Comparison of ENCODE assay signal across 1 cellular context in the genomic region with DNA sequence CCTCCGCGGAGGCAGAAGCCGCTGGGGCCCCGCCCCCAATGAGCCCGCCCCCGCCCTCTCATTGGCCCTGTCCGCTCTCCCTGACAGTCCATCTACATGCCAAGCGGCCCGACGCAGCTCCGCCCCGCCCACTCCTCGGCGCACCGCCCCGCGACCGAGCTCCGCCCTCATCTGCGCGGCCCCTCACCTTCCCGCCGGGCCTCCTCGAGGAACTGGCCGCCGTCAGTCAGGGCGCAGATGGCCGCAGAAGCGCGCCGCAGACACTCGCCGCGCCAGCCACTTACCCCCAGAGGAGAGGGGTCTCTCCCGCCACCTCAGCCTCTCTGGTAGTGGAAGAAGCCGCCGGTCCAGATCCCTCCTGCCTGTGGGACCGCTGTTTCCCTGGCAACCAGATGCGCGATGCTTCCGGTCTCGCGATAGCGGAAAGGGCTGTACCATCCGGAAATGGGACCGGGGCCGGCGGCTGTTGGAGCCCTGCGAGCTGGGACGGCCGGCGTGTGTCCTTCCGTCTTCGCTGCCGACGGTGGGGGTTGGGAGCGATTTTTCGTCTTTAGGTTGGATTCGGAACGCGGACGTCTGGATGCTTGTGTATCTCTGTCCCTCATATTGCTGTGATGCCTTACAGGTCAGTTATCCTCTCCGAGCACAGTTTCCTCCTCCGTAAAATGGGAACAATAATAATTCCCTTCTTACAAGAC.
A peak's percentile ranks its signal among the peaks of the same experiment; 100 is the strongest.
TF ChIP-seq lines count a peak whose summit lies in the region.

A gene (minus strand): TSS at position 401 of the 698 bp plus-strand sequence. CDS start 6,317 bp downstream, outside the sequence.

TF ChIP-seq in K562, 482 proteins besides CTCF, POLR2A, EP300 and RAD21 (continued from another document and continues in another):
- TF ChIP-seq ATF1 (CRISPR knock-in tag; IDR thresholded peaks at IDR 0.05): no peak
- peak; percentile 79 for TF ChIP-seq ATF1 (tag; IDR thresholded peaks at IDR 0.05)
- peak; percentile 18; the same call in 1 of the 2 replicates for TF ChIP-seq XRCC5 (IDR thresholded peaks at IDR 0.05; ENCODE audit: low read depth, low read length)
- no peak for TF ChIP-seq ZNF217 (CRISPR knock-in tag; IDR thresholded peaks at IDR 0.05)
- TF ChIP-seq, protein P1, sequence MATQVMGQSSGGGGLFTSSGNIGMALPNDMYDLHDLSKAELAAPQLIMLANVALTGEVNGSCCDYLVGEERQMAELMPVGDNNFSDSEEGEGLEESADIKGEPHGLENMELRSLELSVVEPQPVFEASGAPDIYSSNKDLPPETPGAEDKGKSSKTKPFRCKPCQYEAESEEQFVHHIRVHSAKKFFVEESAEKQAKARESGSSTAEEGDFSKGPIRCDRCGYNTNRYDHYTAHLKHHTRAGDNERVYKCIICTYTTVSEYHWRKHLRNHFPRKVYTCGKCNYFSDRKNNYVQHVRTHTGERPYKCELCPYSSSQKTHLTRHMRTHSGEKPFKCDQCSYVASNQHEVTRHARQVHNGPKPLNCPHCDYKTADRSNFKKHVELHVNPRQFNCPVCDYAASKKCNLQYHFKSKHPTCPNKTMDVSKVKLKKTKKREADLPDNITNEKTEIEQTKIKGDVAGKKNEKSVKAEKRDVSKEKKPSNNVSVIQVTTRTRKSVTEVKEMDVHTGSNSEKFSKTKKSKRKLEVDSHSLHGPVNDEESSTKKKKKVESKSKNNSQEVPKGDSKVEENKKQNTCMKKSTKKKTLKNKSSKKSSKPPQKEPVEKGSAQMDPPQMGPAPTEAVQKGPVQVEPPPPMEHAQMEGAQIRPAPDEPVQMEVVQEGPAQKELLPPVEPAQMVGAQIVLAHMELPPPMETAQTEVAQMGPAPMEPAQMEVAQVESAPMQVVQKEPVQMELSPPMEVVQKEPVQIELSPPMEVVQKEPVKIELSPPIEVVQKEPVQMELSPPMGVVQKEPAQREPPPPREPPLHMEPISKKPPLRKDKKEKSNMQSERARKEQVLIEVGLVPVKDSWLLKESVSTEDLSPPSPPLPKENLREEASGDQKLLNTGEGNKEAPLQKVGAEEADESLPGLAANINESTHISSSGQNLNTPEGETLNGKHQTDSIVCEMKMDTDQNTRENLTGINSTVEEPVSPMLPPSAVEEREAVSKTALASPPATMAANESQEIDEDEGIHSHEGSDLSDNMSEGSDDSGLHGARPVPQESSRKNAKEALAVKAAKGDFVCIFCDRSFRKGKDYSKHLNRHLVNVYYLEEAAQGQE (CRISPR knock-in tag; IDR thresholded peaks at IDR 0.05; ENCODE audit: low read depth): peak; percentile 59; the same call in 1 of the 2 replicates
- TF ChIP-seq JUND (IDR thresholded peaks at IDR 0.05; ENCODE audit: borderline replicate concordance, low read depth, low read length): peak; percentile 82
- no peak for TF ChIP-seq JUND (tag; IDR thresholded peaks at IDR 0.05; ENCODE audit: borderline replicate concordance, low read depth, low read length)
- TF ChIP-seq MECOM (CRISPR knock-in tag; IDR thresholded peaks at IDR 0.05): 0 out of 2 replicates have a peak, but pooled peaks have one; percentile 24
- TF ChIP-seq FOXJ2 (tag; IDR thresholded peaks at IDR 0.05): peak; percentile 87
- TF ChIP-seq, protein P2, sequence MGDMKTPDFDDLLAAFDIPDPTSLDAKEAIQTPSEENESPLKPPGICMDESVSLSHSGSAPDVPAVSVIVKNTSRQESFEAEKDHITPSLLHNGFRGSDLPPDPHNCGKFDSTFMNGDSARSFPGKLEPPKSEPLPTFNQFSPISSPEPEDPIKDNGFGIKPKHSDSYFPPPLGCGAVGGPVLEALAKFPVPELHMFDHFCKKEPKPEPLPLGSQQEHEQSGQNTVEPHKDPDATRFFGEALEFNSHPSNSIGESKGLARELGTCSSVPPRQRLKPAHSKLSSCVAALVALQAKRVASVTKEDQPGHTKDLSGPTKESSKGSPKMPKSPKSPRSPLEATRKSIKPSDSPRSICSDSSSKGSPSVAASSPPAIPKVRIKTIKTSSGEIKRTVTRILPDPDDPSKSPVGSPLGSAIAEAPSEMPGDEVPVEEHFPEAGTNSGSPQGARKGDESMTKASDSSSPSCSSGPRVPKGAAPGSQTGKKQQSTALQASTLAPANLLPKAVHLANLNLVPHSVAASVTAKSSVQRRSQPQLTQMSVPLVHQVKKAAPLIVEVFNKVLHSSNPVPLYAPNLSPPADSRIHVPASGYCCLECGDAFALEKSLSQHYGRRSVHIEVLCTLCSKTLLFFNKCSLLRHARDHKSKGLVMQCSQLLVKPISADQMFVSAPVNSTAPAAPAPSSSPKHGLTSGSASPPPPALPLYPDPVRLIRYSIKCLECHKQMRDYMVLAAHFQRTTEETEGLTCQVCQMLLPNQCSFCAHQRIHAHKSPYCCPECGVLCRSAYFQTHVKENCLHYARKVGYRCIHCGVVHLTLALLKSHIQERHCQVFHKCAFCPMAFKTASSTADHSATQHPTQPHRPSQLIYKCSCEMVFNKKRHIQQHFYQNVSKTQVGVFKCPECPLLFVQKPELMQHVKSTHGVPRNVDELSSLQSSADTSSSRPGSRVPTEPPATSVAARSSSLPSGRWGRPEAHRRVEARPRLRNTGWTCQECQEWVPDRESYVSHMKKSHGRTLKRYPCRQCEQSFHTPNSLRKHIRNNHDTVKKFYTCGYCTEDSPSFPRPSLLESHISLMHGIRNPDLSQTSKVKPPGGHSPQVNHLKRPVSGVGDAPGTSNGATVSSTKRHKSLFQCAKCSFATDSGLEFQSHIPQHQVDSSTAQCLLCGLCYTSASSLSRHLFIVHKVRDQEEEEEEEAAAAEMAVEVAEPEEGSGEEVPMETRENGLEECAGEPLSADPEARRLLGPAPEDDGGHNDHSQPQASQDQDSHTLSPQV (IDR thresholded peaks at IDR 0.05): no peak
- TF ChIP-seq HCFC1 (IDR thresholded peaks at IDR 0.05; ENCODE audit: low read depth, low read length): peak; percentile 53
- TF ChIP-seq PHTF2 (CRISPR knock-in tag; IDR thresholded peaks at IDR 0.05): no peak
- TF ChIP-seq TRIM28 (IDR thresholded peaks at IDR 0.05): 0 out of 2 replicates have a peak, but pooled peaks have one; percentile 50
- TF ChIP-seq, protein P3, sequence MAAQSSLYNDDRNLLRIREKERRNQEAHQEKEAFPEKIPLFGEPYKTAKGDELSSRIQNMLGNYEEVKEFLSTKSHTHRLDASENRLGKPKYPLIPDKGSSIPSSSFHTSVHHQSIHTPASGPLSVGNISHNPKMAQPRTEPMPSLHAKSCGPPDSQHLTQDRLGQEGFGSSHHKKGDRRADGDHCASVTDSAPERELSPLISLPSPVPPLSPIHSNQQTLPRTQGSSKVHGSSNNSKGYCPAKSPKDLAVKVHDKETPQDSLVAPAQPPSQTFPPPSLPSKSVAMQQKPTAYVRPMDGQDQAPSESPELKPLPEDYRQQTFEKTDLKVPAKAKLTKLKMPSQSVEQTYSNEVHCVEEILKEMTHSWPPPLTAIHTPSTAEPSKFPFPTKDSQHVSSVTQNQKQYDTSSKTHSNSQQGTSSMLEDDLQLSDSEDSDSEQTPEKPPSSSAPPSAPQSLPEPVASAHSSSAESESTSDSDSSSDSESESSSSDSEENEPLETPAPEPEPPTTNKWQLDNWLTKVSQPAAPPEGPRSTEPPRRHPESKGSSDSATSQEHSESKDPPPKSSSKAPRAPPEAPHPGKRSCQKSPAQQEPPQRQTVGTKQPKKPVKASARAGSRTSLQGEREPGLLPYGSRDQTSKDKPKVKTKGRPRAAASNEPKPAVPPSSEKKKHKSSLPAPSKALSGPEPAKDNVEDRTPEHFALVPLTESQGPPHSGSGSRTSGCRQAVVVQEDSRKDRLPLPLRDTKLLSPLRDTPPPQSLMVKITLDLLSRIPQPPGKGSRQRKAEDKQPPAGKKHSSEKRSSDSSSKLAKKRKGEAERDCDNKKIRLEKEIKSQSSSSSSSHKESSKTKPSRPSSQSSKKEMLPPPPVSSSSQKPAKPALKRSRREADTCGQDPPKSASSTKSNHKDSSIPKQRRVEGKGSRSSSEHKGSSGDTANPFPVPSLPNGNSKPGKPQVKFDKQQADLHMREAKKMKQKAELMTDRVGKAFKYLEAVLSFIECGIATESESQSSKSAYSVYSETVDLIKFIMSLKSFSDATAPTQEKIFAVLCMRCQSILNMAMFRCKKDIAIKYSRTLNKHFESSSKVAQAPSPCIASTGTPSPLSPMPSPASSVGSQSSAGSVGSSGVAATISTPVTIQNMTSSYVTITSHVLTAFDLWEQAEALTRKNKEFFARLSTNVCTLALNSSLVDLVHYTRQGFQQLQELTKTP (IDR thresholded peaks at IDR 0.05; ENCODE audit: low read depth in 1 of 2, partially characterized antibody in 2 of 2): peak in 1 of 2 experiments; percentile 38
- TF ChIP-seq, protein P4, sequence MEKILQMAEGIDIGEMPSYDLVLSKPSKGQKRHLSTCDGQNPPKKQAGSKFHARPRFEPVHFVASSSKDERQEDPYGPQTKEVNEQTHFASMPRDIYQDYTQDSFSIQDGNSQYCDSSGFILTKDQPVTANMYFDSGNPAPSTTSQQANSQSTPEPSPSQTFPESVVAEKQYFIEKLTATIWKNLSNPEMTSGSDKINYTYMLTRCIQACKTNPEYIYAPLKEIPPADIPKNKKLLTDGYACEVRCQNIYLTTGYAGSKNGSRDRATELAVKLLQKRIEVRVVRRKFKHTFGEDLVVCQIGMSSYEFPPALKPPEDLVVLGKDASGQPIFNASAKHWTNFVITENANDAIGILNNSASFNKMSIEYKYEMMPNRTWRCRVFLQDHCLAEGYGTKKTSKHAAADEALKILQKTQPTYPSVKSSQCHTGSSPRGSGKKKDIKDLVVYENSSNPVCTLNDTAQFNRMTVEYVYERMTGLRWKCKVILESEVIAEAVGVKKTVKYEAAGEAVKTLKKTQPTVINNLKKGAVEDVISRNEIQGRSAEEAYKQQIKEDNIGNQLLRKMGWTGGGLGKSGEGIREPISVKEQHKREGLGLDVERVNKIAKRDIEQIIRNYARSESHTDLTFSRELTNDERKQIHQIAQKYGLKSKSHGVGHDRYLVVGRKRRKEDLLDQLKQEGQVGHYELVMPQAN (IDR thresholded peaks at IDR 0.05; ENCODE audit: borderline replicate concordance): peak; percentile 74
- TF ChIP-seq XRCC3 (IDR thresholded peaks at IDR 0.05): no peak
- no peak for TF ChIP-seq HNRNPH1 (optimal IDR thresholded peaks at IDR 0.05; ENCODE audit: low read depth, low read length)
- TF ChIP-seq CREB1 (IDR thresholded peaks at IDR 0.05): peak; percentile 37; the same call in 1 of the 2 replicates
- peak; percentile 55; the same call in 1 of the 2 replicates for TF ChIP-seq CREB1 (CRISPR knock-in tag; IDR thresholded peaks at IDR 0.05)
- TF ChIP-seq ZNF507 (tag; conservative IDR thresholded peaks at IDR 0.05): no peak
- no peak for TF ChIP-seq RNF2 (IDR thresholded peaks at IDR 0.05)
- no peak for TF ChIP-seq TCFL5 (CRISPR knock-in tag; conservative IDR thresholded peaks at IDR 0.05)
- no peak for TF ChIP-seq ZNF644 (tag; IDR thresholded peaks at IDR 0.05; ENCODE audit: low read depth)
- TF ChIP-seq TAL1 (IDR thresholded peaks at IDR 0.05): 0 out of 2 replicates have a peak, but pooled peaks have one; percentile 15
- no peak for TF ChIP-seq ZBED1 (IDR thresholded peaks at IDR 0.05)
- TF ChIP-seq LEF1 (IDR thresholded peaks at IDR 0.05): no peak
- TF ChIP-seq, protein P5, sequence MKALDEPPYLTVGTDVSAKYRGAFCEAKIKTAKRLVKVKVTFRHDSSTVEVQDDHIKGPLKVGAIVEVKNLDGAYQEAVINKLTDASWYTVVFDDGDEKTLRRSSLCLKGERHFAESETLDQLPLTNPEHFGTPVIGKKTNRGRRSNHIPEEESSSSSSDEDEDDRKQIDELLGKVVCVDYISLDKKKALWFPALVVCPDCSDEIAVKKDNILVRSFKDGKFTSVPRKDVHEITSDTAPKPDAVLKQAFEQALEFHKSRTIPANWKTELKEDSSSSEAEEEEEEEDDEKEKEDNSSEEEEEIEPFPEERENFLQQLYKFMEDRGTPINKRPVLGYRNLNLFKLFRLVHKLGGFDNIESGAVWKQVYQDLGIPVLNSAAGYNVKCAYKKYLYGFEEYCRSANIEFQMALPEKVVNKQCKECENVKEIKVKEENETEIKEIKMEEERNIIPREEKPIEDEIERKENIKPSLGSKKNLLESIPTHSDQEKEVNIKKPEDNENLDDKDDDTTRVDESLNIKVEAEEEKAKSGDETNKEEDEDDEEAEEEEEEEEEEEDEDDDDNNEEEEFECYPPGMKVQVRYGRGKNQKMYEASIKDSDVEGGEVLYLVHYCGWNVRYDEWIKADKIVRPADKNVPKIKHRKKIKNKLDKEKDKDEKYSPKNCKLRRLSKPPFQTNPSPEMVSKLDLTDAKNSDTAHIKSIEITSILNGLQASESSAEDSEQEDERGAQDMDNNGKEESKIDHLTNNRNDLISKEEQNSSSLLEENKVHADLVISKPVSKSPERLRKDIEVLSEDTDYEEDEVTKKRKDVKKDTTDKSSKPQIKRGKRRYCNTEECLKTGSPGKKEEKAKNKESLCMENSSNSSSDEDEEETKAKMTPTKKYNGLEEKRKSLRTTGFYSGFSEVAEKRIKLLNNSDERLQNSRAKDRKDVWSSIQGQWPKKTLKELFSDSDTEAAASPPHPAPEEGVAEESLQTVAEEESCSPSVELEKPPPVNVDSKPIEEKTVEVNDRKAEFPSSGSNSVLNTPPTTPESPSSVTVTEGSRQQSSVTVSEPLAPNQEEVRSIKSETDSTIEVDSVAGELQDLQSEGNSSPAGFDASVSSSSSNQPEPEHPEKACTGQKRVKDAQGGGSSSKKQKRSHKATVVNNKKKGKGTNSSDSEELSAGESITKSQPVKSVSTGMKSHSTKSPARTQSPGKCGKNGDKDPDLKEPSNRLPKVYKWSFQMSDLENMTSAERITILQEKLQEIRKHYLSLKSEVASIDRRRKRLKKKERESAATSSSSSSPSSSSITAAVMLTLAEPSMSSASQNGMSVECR (CRISPR knock-in tag; IDR thresholded peaks at IDR 0.05): peak; percentile 63
- TF ChIP-seq, protein P6, sequence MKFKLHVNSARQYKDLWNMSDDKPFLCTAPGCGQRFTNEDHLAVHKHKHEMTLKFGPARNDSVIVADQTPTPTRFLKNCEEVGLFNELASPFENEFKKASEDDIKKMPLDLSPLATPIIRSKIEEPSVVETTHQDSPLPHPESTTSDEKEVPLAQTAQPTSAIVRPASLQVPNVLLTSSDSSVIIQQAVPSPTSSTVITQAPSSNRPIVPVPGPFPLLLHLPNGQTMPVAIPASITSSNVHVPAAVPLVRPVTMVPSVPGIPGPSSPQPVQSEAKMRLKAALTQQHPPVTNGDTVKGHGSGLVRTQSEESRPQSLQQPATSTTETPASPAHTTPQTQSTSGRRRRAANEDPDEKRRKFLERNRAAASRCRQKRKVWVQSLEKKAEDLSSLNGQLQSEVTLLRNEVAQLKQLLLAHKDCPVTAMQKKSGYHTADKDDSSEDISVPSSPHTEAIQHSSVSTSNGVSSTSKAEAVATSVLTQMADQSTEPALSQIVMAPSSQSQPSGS (CRISPR knock-in tag; IDR thresholded peaks at IDR 0.05): no peak
- TF ChIP-seq, protein P7, sequence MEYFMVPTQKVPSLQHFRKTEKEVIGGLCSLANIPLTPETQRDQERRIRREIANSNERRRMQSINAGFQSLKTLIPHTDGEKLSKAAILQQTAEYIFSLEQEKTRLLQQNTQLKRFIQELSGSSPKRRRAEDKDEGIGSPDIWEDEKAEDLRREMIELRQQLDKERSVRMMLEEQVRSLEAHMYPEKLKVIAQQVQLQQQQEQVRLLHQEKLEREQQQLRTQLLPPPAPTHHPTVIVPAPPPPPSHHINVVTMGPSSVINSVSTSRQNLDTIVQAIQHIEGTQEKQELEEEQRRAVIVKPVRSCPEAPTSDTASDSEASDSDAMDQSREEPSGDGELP (CRISPR knock-in tag; IDR thresholded peaks at IDR 0.05; ENCODE audit: borderline replicate concordance): peak; percentile 83
- TF ChIP-seq HDAC1 (IDR thresholded peaks at IDR 0.05): peak in 1 of 2 experiments; percentile 88; a peak in 2 of 4 replicates
